ENCODE assay signal across 13 cellular contexts in the genomic region with DNA sequence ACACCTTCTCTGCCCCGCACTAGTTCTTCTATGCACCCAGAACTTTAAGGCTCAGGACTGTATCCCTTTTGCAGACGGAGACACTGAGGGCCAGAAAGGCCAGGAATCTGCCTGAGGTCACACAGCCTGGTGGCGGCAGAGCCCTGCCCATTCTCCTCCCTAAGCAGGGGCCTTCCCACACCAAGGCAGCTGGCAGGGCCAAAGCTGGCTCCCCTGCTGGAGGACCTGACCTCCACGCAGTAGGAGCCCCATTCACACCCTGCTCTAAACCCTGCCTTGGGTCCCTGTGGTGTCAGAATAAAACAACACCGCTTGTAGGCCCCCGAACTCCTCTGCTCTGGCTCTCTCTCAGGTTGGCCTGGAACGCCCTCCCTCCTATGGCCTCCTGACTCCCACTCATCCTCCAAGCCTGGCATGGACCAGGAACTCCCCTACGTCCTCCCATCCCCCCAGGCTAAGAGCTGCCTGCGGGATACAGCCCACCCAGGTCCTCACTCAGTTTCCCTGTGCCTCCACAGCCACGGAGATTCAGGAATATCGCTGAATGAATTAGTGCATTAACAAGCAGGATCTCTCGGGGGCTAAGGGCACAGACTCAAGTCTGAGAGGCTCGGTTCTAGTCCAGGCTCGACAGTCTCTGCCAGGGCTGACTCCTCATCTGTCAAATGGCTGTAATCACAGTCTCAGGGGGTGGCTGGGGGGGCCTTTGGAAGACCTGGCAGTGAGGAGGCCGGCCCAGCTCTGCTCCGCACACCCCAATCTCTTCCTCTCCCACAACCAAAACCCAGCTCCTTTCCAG. TPM values are rescaled to one million over a fixed set of nuclear protein-coding genes. Genes with fewer than 3 reads are reported as not detected.
A peak's percentile ranks its signal among the peaks of the same experiment; 100 is the strongest.
DNase-seq lines count a peak whose midpoint lies in the region; ATAC-seq, FAIRE-seq and TF ChIP-seq lines count a peak whose summit lies in the region.
"Had no signal": no experiment of that assay in that cellular context is flagged by ENCODE, and none has a peak within 500 bp of the region (broad histone marks: within the 10 kb centered on the region; RNA-seq: fewer than 3 reads in every experiment).

No MANE protein-coding gene starts in this region.

- CTCF ChIA-PET in Caco-2 (lab: Charles Lee) = no interaction called here

- no peak for FAIRE-seq in GM12891 (lab: Jason Lieb, UNC)

- H3K4me1 Mint-ChIP-seq in Caco-2 (ENCODE audit: low read depth, unreplicated experiment) (peaks cover 13% of the 10 kb centered on the region), brain (peaks cover 26% of the 10 kb centered on the region)

- H3K27me3 Mint-ChIP-seq in Caco-2 (ENCODE audit: insufficient read depth, unreplicated experiment) (no peaks in the 10 kb centered on the region), brain (peaks cover 2% of the 10 kb centered on the region)

- H3K36me3 ChIP-seq in Caco-2 (ENCODE audit: control insufficient read depth, insufficient read depth, low read length) (peaks cover 25% of the 10 kb centered on the region), left lung (peaks cover 7 to 46% of the 10 kb centered on the region in 2 donors), skeletal muscle tissue (ENCODE audit: control insufficient read depth in 3 of 3, insufficient read depth in 3 of 3, low read length in 3 of 3) (peaks cover 39 to 47% (median 42%) of the 10 kb centered on the region in 3 donors)

- H3K4me3 ChIP-seq in Caco-2 (ENCODE audit: low read depth, low read length) = no peak overlapping the region
- peak overlapping the region; percentile 3 to 74 for H3K4me3 ChIP-seq in left lung
- peak overlapping the region; percentile 70 to 81 (median 74) for H3K4me3 ChIP-seq in skeletal muscle tissue (ENCODE audit: low read length in 3 of 3)

- no peak for TF ChIP-seq CTCF in Caco-2 (IDR thresholded peaks at IDR 0.05; ENCODE audit: insufficient read depth in 1 of 2, low read depth in 1 of 2, low read length in 1 of 2, severe bottlenecking in 1 of 2, unreplicated experiment in 1 of 2)
- TF ChIP-seq CTCF in brain (conservative IDR thresholded peaks at IDR 0.05) = no peak
- TF ChIP-seq CTCF in left lung (IDR thresholded peaks at IDR 0.05) = no peak

- peak overlapping the region; percentile 18 for H3K27ac Mint-ChIP-seq in Caco-2 (ENCODE audit: unreplicated experiment)
- peak overlapping the region in 4 of 5 experiments; percentile 58 to 88 (median 72) for H3K27ac Mint-ChIP-seq in brain

- ATAC-seq in left lung = no peak

- BruUV-seq in Caco-2 (replicated peaks; lab: Mats Ljungman, UMichigan) = no TSS peak

- no peak for DNase-seq in Caco-2
- peak in 1 of 2 donors; percentile 51 for DNase-seq in left lung
- no peak for DNase-seq in activated CD4-positive, alpha-beta T cell treated with anti-CD3 and anti-CD28 coated beads, Interleukin-2, amount 50 U/mL, for 4 hours
- no peak for DNase-seq in NCI-H1092 (lab: John Stamatoyannopoulos, UW)
- DNase-seq in GM12891 (ENCODE audit: insufficient read length, low spot score) = no peak
- DNase-seq in Kasumi-1 (lab: John Stamatoyannopoulos, UW) = no peak
- DNase-seq: activated CD4-positive, alpha-beta T cell treated with anti-CD3 and anti-CD28 coated beads for 4 hours; DMS79 treated with DMSO at 0.1 percent for 48 hours; NCI-H2081; SHP77 had no signal

- H3K9ac ChIP-seq in skeletal muscle tissue (ENCODE audit: low read depth in 1 of 3, low read length in 3 of 3) = peak overlapping the region; percentile 84 to 96 (median 85)

- no peak for TF ChIP-seq POLR2A in GM12891 (IDR thresholded peaks at IDR 0.05; ENCODE audit: low read depth, low read length)

- peaks cover 36% of the 10 kb centered on the region for H3K4me1 ChIP-seq in Caco-2
- H3K4me1 ChIP-seq in left lung = peaks cover 32 to 41% of the 10 kb centered on the region in 2 donors
- peaks cover 26 to 39% (median 31%) of the 10 kb centered on the region in 3 donors for H3K4me1 ChIP-seq in skeletal muscle tissue (ENCODE audit: control insufficient read depth in 3 of 3, insufficient read depth in 3 of 3, low read length in 3 of 3)

- peaks cover 23% of the 10 kb centered on the region for H3K9me3 ChIP-seq in Caco-2
- peaks cover 0 to 22% of the 10 kb centered on the region in 2 donors for H3K9me3 ChIP-seq in left lung
- peaks cover 0 to 8% (median 5%) of the 10 kb centered on the region in 3 donors for H3K9me3 ChIP-seq in skeletal muscle tissue (ENCODE audit: control insufficient read depth in 3 of 3, low read length in 3 of 3)

- peak overlapping the region; percentile 33 to 93 for H3K27ac ChIP-seq in left lung
- H3K27ac ChIP-seq in skeletal muscle tissue (ENCODE audit: low read depth, low read length) = peak overlapping the region; percentile 96
- H3K27ac ChIP-seq: HL-60 had no signal

- H3K9me3 Mint-ChIP-seq in Caco-2 (ENCODE audit: unreplicated experiment) = peaks cover 18% of the 10 kb centered on the region
- peaks cover 0 to 25% (median 7%) of the 10 kb centered on the region in 5 experiments for H3K9me3 Mint-ChIP-seq in brain

- H3K27me3 ChIP-seq in Caco-2 (replicated peaks; ENCODE audit: control insufficient read depth, insufficient read depth, low read length) (no peaks in the 10 kb centered on the region), left lung (no peaks in the 10 kb centered on the region), skeletal muscle tissue (ENCODE audit: control insufficient read depth in 3 of 3, insufficient read depth in 3 of 3, low read length in 3 of 3) (no peaks in the 10 kb centered on the region)

- POLR2A ChIA-PET in Caco-2 (lab: Charles Lee) = interaction anchor here (0.6 kb wide), 2 partner anchors 101 to 111 kb away, joined by 4 to 5 read pairs; no protein-coding TSS in a partner anchor

- peak overlapping the region; percentile 37 for H3K4me3 Mint-ChIP-seq in Caco-2 (ENCODE audit: unreplicated experiment)
- H3K4me3 Mint-ChIP-seq in brain = peak overlapping the region in 3 of 5 experiments; percentile 70 to 84 (median 71)

- intact Hi-C loops in Caco-2 (cut with micrococcal nuclease; ENCODE audit: unreplicated experiment) (no loop called here), left lung (cut with DNase I) (no loop called here)

- H3K36me3 Mint-ChIP-seq in Caco-2 (ENCODE audit: insufficient read depth, unreplicated experiment) (peaks cover 56% of the 10 kb centered on the region), brain (peaks cover 52% of the 10 kb centered on the region)

TF ChIP-seq in GM12891, 5 proteins besides CTCF, POLR2A, EP300 and RAD21:
- TF ChIP-seq SPI1 (IDR thresholded peaks at IDR 0.05; ENCODE audit: low read depth, low read length) (no peak), PAX5 (IDR thresholded peaks at IDR 0.05; ENCODE audit: insufficient read depth, low read length, severe bottlenecking) (no peak), POLR2AphosphoS5 (IDR thresholded peaks at IDR 0.05; ENCODE audit: low read depth, low read length) (no peak), POU2F2 (IDR thresholded peaks at IDR 0.05; ENCODE audit: low read depth, low read length) (no peak), TAF1 (IDR thresholded peaks at IDR 0.05; ENCODE audit: low read depth, low read length) (no peak)

RNA-seq across cellular contexts. Expression of a gene that starts 2.8 kb away (rescaled TPM):
- total RNA-seq in Caco-2 (2022) (20.7 and 25.1 TPM in 2 replicates), left lung (10 to 100 TPM; 43.5 to 57.0 TPM), skeletal muscle tissue (33.9 TPM)
- 83.6 TPM for polyA plus RNA-seq in brain (ENCODE audit: insufficient read depth, low read depth, low replicate concordance)
- polyA plus RNA-seq in GM12891 (2012; ENCODE audit: low read depth, missing spikeins) = 23.2 TPM

RNA-seq across cellular contexts. Expression of a gene that starts 19.1 kb away (rescaled TPM):
- total RNA-seq in Caco-2 (2022) (39.2 and 41.5 TPM in 2 replicates), left lung (100 to 1,000 TPM; 111 to 264 TPM), skeletal muscle tissue (359 TPM)
- 245 TPM for polyA plus RNA-seq in brain (ENCODE audit: insufficient read depth, low read depth, low replicate concordance)
- polyA plus RNA-seq in GM12891 (2012; ENCODE audit: low read depth, missing spikeins) = 7.0 TPM

RNA-seq across cellular contexts. Expression of a gene that starts 20.2 kb away (rescaled TPM):
- total RNA-seq in Caco-2 (2022) = 12.1 and 13.2 TPM in 2 replicates
- 19.2 TPM for polyA plus RNA-seq in brain (ENCODE audit: insufficient read depth, low read depth, low replicate concordance)
- 10 to 100 TPM; 62.5 to 89.9 TPM for total RNA-seq in left lung
- 23.5 TPM for total RNA-seq in skeletal muscle tissue
- 27.0 TPM for polyA plus RNA-seq in GM12891 (2012; ENCODE audit: low read depth, missing spikeins)

RNA-seq across cellular contexts. Expression of a gene that starts 34.0 kb away (rescaled TPM):
- total RNA-seq in Caco-2 (2022) (2.3 and 3.8 TPM in 2 replicates), left lung (1 to 10 TPM; 3.8 to 6.7 TPM), skeletal muscle tissue (not detected)
- 2.4 TPM for polyA plus RNA-seq in brain (ENCODE audit: insufficient read depth, low read depth, low replicate concordance)
- 0.42 TPM for polyA plus RNA-seq in GM12891 (2012; ENCODE audit: low read depth, missing spikeins)

RNA-seq across cellular contexts. Expression of a gene that starts 41.1 kb away (rescaled TPM):
- 38.7 and 39.4 TPM in 2 replicates for total RNA-seq in Caco-2 (2022)
- polyA plus RNA-seq in brain (ENCODE audit: insufficient read depth, low read depth, low replicate concordance) = 144 TPM
- total RNA-seq in left lung = 10 to 100 TPM; 38.6 to 47.6 TPM
- total RNA-seq in skeletal muscle tissue = 7.3 TPM
- 28.2 TPM for polyA plus RNA-seq in GM12891 (2012; ENCODE audit: low read depth, missing spikeins)
